In genomic region chr6:43930440-43931154, GRCh38 we compare ENCODE assay signal across 20 cellular contexts.
DNase-seq lines count a peak whose midpoint lies in the region; ATAC-seq, FAIRE-seq and TF ChIP-seq lines count a peak whose summit lies in the region.
"Had no signal": no experiment of that assay in that cellular context is flagged by ENCODE, and none has a peak within 500 bp of the region (broad histone marks: within the 10 kb centered on the region; RNA-seq: fewer than 3 reads in every experiment).

No MANE protein-coding gene starts in this region.

- ATAC-seq in natural killer cell treated with Interleukin-12 subunit alpha and Interleukin-12 subunit beta and Interleukin-15 and Interleukin-18, amount 100 ng/mL, for 72 hours: no peak
- ATAC-seq in natural killer cell (no peak), HepG2 (no peak)
- ATAC-seq: PC-3, Right ventricle myocardium inferior had no signal

- no peak for TF ChIP-seq RAD21 in HepG2 (CRISPR knock-in tag; IDR thresholded peaks at IDR 0.05)

- no peak overlapping the region for H3K27ac Mint-ChIP-seq in natural killer cell treated with Interleukin-12 subunit alpha and Interleukin-12 subunit beta and Interleukin-15 and Interleukin-18, amount 100 ng/mL, for 72 hours
- H3K27ac Mint-ChIP-seq in natural killer cell: no peak overlapping the region

- TF ChIP-seq POLR2A in HepG2 (IDR thresholded peaks at IDR 0.05; ENCODE audit: insufficient read depth in 1 of 2, low read depth in 2 of 2, low read length in 2 of 2): no peak
- no peak for TF ChIP-seq POLR2A in spleen (IDR thresholded peaks at IDR 0.05)

- FAIRE-seq in HepG2 (lab: Jason Lieb, UNC): no peak
- FAIRE-seq: H54 had no signal

- no peaks in the 10 kb centered on the region for H3K9me3 Mint-ChIP-seq in natural killer cell treated with Interleukin-12 subunit alpha and Interleukin-12 subunit beta and Interleukin-15 and Interleukin-18, amount 100 ng/mL, for 72 hours
- H3K9me3 Mint-ChIP-seq in natural killer cell: no peaks in the 10 kb centered on the region

- H3K27ac ChIP-seq in HepG2 (ENCODE audit: extremely low read length, insufficient read depth, low read length) (no peak overlapping the region), spleen (no peak overlapping the region)
- H3K27ac ChIP-seq: HL-60, SJCRH30 had no signal

- CTCF ChIA-PET in HepG2 (lab: Yijun Ruan, JAX; ENCODE audit: low intra/inter-chr PET ratio, low total read pairs): no interaction called here

- H4K20me1 ChIP-seq in HepG2 (ENCODE audit: insufficient read depth, low read length): no peaks in the 10 kb centered on the region

- 62% methylated on average over 8 of the region's 8 CpGs for WGBS in HepG2 (ENCODE audit: low lambda C conversion rate)
- 79 to 90% (median 87%) methylated on average over 8 of the region's 8 CpGs for WGBS in spleen, 5 donors

- H3K4me1 Mint-ChIP-seq in natural killer cell treated with Interleukin-12 subunit alpha and Interleukin-12 subunit beta and Interleukin-15 and Interleukin-18, amount 100 ng/mL, for 72 hours (ENCODE audit: low read depth in 2 of 2): peaks cover 5 to 7% of the 10 kb centered on the region in 2 donors
- H3K4me1 Mint-ChIP-seq in natural killer cell: peaks cover 14 to 15% of the 10 kb centered on the region in 2 donors

- peak; percentile 16 for DNase-seq in natural killer cell treated with Interleukin-12 subunit alpha and Interleukin-12 subunit beta and Interleukin-15 and Interleukin-18, amount 100 ng/mL, for 72 hours (ENCODE audit: low spot score)
- no peak for DNase-seq in natural killer cell
- DNase-seq in HepG2 (ENCODE audit: low spot score): no peak
- DNase-seq in spleen: peak; percentile 11
- no peak for DNase-seq in NOMO-1 (lab: John Stamatoyannopoulos, UW; ENCODE audit: unreplicated experiment in 2 of 2)
- no peak for DNase-seq in activated CD4-positive, CD25-positive, alpha-beta regulatory T cell (lab: John Stamatoyannopoulos, UW)
- no peak for DNase-seq in activated CD4-positive, alpha-beta T cell treated with anti-CD3 and anti-CD28 coated beads for 48 hours
- DNase-seq: Kasumi-1, NCI-H1092 treated with DMSO at 0.1 percent for 48 hours, NCI-H1436, NCI-H187, NCI-H2081 treated with DMSO at 0.1 percent for 48 hours, NCI-H2171, NCI-H524, NCI-H774, PC-3, SJCRH30 had no signal

- H3K4me3 ChIP-seq in HepG2 (replicated peaks in 1 of 3; ENCODE audit: insufficient read depth in 1 of 3, low read depth in 2 of 3, low read length in 3 of 3) (no peak overlapping the region), spleen (no peak overlapping the region)
- H3K4me3 ChIP-seq: SJCRH30 had no signal

- POLR2A ChIA-PET in HepG2 (lab: Yijun Ruan, JAX): interaction anchor here (1.0 kb wide), 1 partner anchor 60 kb away, joined by 3 read pairs; no protein-coding TSS in a partner anchor

- H3K9me3 ChIP-seq in HepG2 (ENCODE audit: low read length) (no peaks in the 10 kb centered on the region), spleen (no peaks in the 10 kb centered on the region)
- H3K9me3 ChIP-seq: SJCRH30 had no signal

- no peaks in the 10 kb centered on the region for H3K36me3 Mint-ChIP-seq in natural killer cell treated with Interleukin-12 subunit alpha and Interleukin-12 subunit beta and Interleukin-15 and Interleukin-18, amount 100 ng/mL, for 72 hours
- no peaks in the 10 kb centered on the region for H3K36me3 Mint-ChIP-seq in natural killer cell

- in situ Hi-C loops in HepG2 (cut with HindIII; ENCODE audit: extremely low pct_ligation_motif_present, low pct_unique_long_range_greater_than_20kb): no loop called here

- H3K4me1 ChIP-seq in HepG2 (ENCODE audit: insufficient read depth, low read length): peaks cover 99% of the 10 kb centered on the region
- H3K4me1 ChIP-seq in spleen: peaks cover 0 to 11% (median 7%) of the 10 kb centered on the region in 6 donors

- no peak overlapping the region for H3K4me3 Mint-ChIP-seq in natural killer cell treated with Interleukin-12 subunit alpha and Interleukin-12 subunit beta and Interleukin-15 and Interleukin-18, amount 100 ng/mL, for 72 hours
- no peak overlapping the region for H3K4me3 Mint-ChIP-seq in natural killer cell

- no peak overlapping the region for H3K4me2 ChIP-seq in HepG2 (ENCODE audit: low read depth, low read length)

- H3K79me2 ChIP-seq in HepG2 (ENCODE audit: insufficient read depth, low read length): no peaks in the 10 kb centered on the region

- TF ChIP-seq CTCF in natural killer cell (IDR thresholded peaks at IDR 0.05): no peak
- TF ChIP-seq CTCF in HepG2 (CRISPR knock-in tag; IDR thresholded peaks at IDR 0.05): no peak
- no peak for TF ChIP-seq CTCF in spleen (IDR thresholded peaks at IDR 0.05 in 8 of 11, conservative IDR thresholded peaks at IDR 0.05 in 3 of 11)

- H2AFZ ChIP-seq in HepG2 (ENCODE audit: low read length): no peak overlapping the region

- peaks cover 0 to 7% of the 10 kb centered on the region in 2 donors for H3K27me3 Mint-ChIP-seq in natural killer cell treated with Interleukin-12 subunit alpha and Interleukin-12 subunit beta and Interleukin-15 and Interleukin-18, amount 100 ng/mL, for 72 hours
- peaks cover 6 to 13% of the 10 kb centered on the region in 2 donors for H3K27me3 Mint-ChIP-seq in natural killer cell (ENCODE audit: low read depth in 2 of 2)

- no TSS peak for BruUV-seq in HepG2 (replicated peaks; lab: Mats Ljungman, UMichigan)

- H3K36me3 ChIP-seq in HepG2 (replicated peaks in 1 of 2; ENCODE audit: control insufficient read depth in 1 of 2, insufficient read depth in 2 of 2, low read length in 2 of 2) (no peaks in the 10 kb centered on the region), spleen (no peaks in the 10 kb centered on the region)
- H3K36me3 ChIP-seq: SJCRH30 had no signal

- TF ChIP-seq EP300 in HepG2 (IDR thresholded peaks at IDR 0.05; ENCODE audit: low read depth in 2 of 2, low read length in 2 of 2) (no peak), HepG2 (CRISPR knock-in tag; IDR thresholded peaks at IDR 0.05; ENCODE audit: borderline replicate concordance) (no peak)

- H3K27me3 ChIP-seq in HepG2 (ENCODE audit: control insufficient read depth in 1 of 2, insufficient read depth in 2 of 2, low read length in 2 of 2): peaks cover 5 to 11% of the 10 kb centered on the region in 2 experiments; a peak in 2 of 5 replicates
- no peaks in the 10 kb centered on the region for H3K27me3 ChIP-seq in spleen (replicated peaks in 1 of 7)

- intact Hi-C loops in natural killer cell (cut with micrococcal nuclease): no loop called here
- intact Hi-C loops in HepG2 (cut with micrococcal nuclease; ENCODE audit: unreplicated experiment): no loop called here
- intact Hi-C loops in spleen (cut with DNase I; ENCODE audit: low total_unique reads): no loop called here

- H3K9ac ChIP-seq in HepG2 (ENCODE audit: insufficient read depth, low read depth, low read length): no peak overlapping the region

TF ChIP-seq in HepG2, 621 proteins besides CTCF, POLR2A, EP300 and RAD21:
- TF ChIP-seq ZNF350 (CRISPR knock-in tag; IDR thresholded peaks at IDR 0.05; ENCODE audit: borderline replicate concordance, low read depth) (0 out of 2 replicates have a peak, but pooled peaks have one; percentile 25), ZNF263 (CRISPR knock-in tag; IDR thresholded peaks at IDR 0.05) (peak; percentile 60; the same call in 1 of the 2 replicates), ERF (CRISPR knock-in tag; IDR thresholded peaks at IDR 0.05) (no peak), RARA (CRISPR knock-in tag; IDR thresholded peaks at IDR 0.05) (peak; percentile 39), HOXA3 (CRISPR knock-in tag; IDR thresholded peaks at IDR 0.05) (0 out of 2 replicates have a peak, but pooled peaks have one; percentile 15), ZNF878 (CRISPR knock-in tag; IDR thresholded peaks at IDR 0.05) (0 out of 2 replicates have a peak, but pooled peaks have one; percentile 33), GATAD2A (CRISPR knock-in tag; IDR thresholded peaks at IDR 0.05) (peak; percentile 20; the same call in 1 of the 2 replicates), FOSL2 (CRISPR knock-in tag; IDR thresholded peaks at IDR 0.05) (peak; percentile 5; the same call in 1 of the 2 replicates), NFYC (CRISPR knock-in tag; IDR thresholded peaks at IDR 0.05) (no peak), TEAD3 (CRISPR knock-in tag; optimal IDR thresholded peaks at IDR 0.05; ENCODE audit: borderline replicate concordance) (peak; percentile 22)
- TF ChIP-seq, protein P1, sequence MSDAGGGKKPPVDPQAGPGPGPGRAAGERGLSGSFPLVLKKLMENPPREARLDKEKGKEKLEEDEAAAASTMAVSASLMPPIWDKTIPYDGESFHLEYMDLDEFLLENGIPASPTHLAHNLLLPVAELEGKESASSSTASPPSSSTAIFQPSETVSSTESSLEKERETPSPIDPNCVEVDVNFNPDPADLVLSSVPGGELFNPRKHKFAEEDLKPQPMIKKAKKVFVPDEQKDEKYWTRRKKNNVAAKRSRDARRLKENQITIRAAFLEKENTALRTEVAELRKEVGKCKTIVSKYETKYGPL (CRISPR knock-in tag; IDR thresholded peaks at IDR 0.05): no peak
TF ChIP-seq in HepG2: peak in this region for 8.

Comparison
In these comparisons a context has a peak if more than half of its experiments do, and no peak if none do; other contexts are left out.
1. DNase-seq: peak in natural killer cell treated with Interleukin-12 subunit alpha and Interleukin-12 subunit beta and Interleukin-15 and Interleukin-18, amount 100 ng/mL, for 72 hours (single experiment) and spleen (single experiment); none in natural killer cell (single experiment), HepG2 (single experiment), NOMO-1 (0 of 2), activated CD4-positive, CD25-positive, alpha-beta regulatory T cell (0 of 4) and activated CD4-positive, alpha-beta T cell treated with anti-CD3 and anti-CD28 coated beads for 48 hours (single experiment).